In genomic region chr16:71356051-71356740, GRCh38 we compare ENCODE assay signal across 7 cellular contexts.
"Had no signal": no experiment of that assay in that cellular context is flagged by ENCODE, and none has a peak within 500 bp of the region (broad histone marks: within the 10 kb centered on the region; RNA-seq: fewer than 3 reads in every experiment).

No MANE protein-coding gene starts in this region.

- H3K36me3 ChIP-seq: HAP-1 had no signal

- H3K9me3 ChIP-seq: HAP-1 had no signal

- H2AFZ ChIP-seq: GM23248 had no signal

- H3K4me1 ChIP-seq: HAP-1 had no signal

- H3K27ac ChIP-seq: GM23248 had no signal

- ATAC-seq: HCT116, HepG2 had no signal

- H3K4me3 ChIP-seq: GM23248, HAP-1 had no signal

- DNase-seq: GOT3, H7, HFFc6 had no signal
